Comparison of ENCODE assay signal across 1 cellular context in the genomic region with DNA sequence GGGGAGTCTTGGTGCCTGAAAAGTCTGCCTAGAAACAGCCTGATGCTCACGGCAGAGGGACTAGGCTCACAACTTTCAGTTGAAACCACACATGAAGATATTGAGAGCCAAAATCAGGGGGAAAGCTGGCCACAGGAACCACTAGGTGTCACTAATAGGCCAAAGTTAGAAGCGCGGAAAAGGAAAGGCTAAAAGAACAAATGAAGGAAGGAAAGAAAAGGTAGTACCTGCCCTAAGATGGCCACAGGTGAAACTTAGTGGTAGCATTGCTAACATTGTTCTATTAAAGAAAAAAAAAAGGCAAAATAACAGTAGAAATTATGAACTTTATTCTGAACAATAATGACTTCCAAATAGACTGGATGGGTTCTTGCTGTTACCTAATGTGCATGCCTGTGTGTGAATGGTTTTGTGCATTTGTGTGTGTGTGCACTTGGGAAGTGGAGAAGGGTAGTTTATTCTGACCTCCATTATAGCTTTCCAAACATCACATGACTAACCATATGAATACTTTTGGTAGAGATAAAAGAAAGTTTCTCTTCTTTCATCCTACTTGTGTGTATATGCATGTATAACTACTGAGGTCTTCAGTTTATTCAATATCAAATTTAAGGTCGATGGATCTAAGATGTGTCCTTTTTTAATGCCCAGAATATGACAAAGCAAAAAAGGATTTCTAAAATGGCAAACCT.
TF ChIP-seq lines count a peak whose summit lies in the region.

No MANE protein-coding gene starts in this region.

TF ChIP-seq in liver, 16 proteins besides CTCF, POLR2A, EP300 and RAD21 (continued from another document):
- no peak for TF ChIP-seq REST (IDR thresholded peaks at IDR 0.05)
- TF ChIP-seq GABPA (IDR thresholded peaks at IDR 0.05 in 1 of 2, conservative IDR thresholded peaks at IDR 0.05 in 1 of 2), result no peak
- TF ChIP-seq YY1 (IDR thresholded peaks at IDR 0.05), result peak; percentile 30
- no peak for TF ChIP-seq FOXA1 (IDR thresholded peaks at IDR 0.05)
- TF ChIP-seq, protein P1, sequence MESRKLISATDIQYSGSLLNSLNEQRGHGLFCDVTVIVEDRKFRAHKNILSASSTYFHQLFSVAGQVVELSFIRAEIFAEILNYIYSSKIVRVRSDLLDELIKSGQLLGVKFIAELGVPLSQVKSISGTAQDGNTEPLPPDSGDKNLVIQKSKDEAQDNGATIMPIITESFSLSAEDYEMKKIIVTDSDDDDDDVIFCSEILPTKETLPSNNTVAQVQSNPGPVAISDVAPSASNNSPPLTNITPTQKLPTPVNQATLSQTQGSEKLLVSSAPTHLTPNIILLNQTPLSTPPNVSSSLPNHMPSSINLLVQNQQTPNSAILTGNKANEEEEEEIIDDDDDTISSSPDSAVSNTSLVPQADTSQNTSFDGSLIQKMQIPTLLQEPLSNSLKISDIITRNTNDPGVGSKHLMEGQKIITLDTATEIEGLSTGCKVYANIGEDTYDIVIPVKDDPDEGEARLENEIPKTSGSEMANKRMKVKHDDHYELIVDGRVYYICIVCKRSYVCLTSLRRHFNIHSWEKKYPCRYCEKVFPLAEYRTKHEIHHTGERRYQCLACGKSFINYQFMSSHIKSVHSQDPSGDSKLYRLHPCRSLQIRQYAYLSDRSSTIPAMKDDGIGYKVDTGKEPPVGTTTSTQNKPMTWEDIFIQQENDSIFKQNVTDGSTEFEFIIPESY (IDR thresholded peaks at IDR 0.05), result no peak
- TF ChIP-seq, protein P2, sequence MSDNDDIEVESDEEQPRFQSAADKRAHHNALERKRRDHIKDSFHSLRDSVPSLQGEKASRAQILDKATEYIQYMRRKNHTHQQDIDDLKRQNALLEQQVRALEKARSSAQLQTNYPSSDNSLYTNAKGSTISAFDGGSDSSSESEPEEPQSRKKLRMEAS (IDR thresholded peaks at IDR 0.05), result no peak
